1 cellular context compared by ENCODE assay signal in the genomic region with DNA sequence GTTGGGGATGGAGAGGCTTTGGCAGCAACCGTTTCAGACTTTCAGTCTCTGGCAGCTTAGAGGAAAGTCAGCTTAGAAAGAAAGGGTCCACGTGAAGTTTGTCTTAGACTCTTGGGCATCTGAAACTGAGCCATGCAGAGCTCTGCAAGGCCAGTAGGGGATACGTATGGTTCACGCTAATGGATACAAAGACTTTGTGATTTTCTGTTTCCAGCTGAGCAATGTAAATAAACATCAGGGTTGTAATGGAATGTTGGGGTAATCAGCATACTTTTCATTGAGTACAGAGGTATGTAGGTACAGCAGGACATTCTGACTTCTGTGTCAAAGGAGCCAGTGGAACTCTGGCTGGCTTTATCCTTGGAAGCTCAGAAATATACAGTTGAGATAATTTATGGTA.
TF ChIP-seq lines count a peak whose summit lies in the region.

No MANE protein-coding gene starts in this region.

TF ChIP-seq in HepG2, 621 proteins besides CTCF, POLR2A, EP300 and RAD21 (continued from another document):
- TF ChIP-seq MAFK (conservative IDR thresholded peaks at IDR 0.05 in 1 of 2, IDR thresholded peaks at IDR 0.05 in 1 of 2; ENCODE audit: low read length in 2 of 2) (0 out of 4 replicates have a peak, but pooled peaks of 1 of the 2 experiments have one; percentile 1), ZC3H4 (CRISPR knock-in tag; IDR thresholded peaks at IDR 0.05; ENCODE audit: borderline replicate concordance) (no peak), GLI4 (CRISPR knock-in tag; IDR thresholded peaks at IDR 0.05; ENCODE audit: borderline replicate concordance) (no peak), NFRKB (IDR thresholded peaks at IDR 0.05) (no peak), HNF4G (IDR thresholded peaks at IDR 0.05; ENCODE audit: borderline replicate concordance, low read depth, low read length) (no peak), HNF4G (CRISPR knock-in tag; IDR thresholded peaks at IDR 0.05; ENCODE audit: borderline replicate concordance, low read depth) (no peak), FOXA1 (IDR thresholded peaks at IDR 0.05) (no peak), FOXA1 (CRISPR knock-in tag; IDR thresholded peaks at IDR 0.05) (0 out of 2 replicates have a peak, but pooled peaks have one; percentile 40), ZIK1 (CRISPR knock-in tag; IDR thresholded peaks at IDR 0.05; ENCODE audit: borderline replicate concordance, low read depth) (no peak), FOXA3 (CRISPR knock-in tag; IDR thresholded peaks at IDR 0.05) (peak; percentile 20; the same call in 1 of the 2 replicates), GTF3A (CRISPR knock-in tag; conservative IDR thresholded peaks at IDR 0.05) (no peak), CAMTA2 (CRISPR knock-in tag; IDR thresholded peaks at IDR 0.05; ENCODE audit: borderline replicate concordance) (no peak), TEAD3 (CRISPR knock-in tag; optimal IDR thresholded peaks at IDR 0.05; ENCODE audit: borderline replicate concordance) (peak; percentile 32), ZNF570 (CRISPR knock-in tag; IDR thresholded peaks at IDR 0.05; ENCODE audit: borderline replicate concordance) (no peak), YEATS4 (CRISPR knock-in tag; IDR thresholded peaks at IDR 0.05; ENCODE audit: borderline replicate concordance) (no peak), CHCHD3 (CRISPR knock-in tag; IDR thresholded peaks at IDR 0.05) (no peak), TBL1XR1 (IDR thresholded peaks at IDR 0.05; ENCODE audit: borderline replicate concordance, low read length, partially characterized antibody) (no peak), GATAD2A (CRISPR knock-in tag; IDR thresholded peaks at IDR 0.05) (no peak), ZNF558 (CRISPR knock-in tag; IDR thresholded peaks at IDR 0.05; ENCODE audit: borderline replicate concordance) (no peak), ZNF782 (CRISPR knock-in tag; IDR thresholded peaks at IDR 0.05; ENCODE audit: borderline replicate concordance) (no peak), FOXP1 (IDR thresholded peaks at IDR 0.05) (no peak), FOXP1 (CRISPR knock-in tag; IDR thresholded peaks at IDR 0.05) (0 out of 2 replicates have a peak, but pooled peaks have one; percentile 40), ZNF205 (CRISPR knock-in tag; IDR thresholded peaks at IDR 0.05) (no peak), ZNF768 (CRISPR knock-in tag; IDR thresholded peaks at IDR 0.05) (no peak), PITX1 (CRISPR knock-in tag; IDR thresholded peaks at IDR 0.05) (no peak), RNF2 (conservative IDR thresholded peaks at IDR 0.05; ENCODE audit: low read depth) (no peak), ZNF75D (CRISPR knock-in tag; IDR thresholded peaks at IDR 0.05; ENCODE audit: borderline replicate concordance) (no peak)
- TF ChIP-seq, protein P1, sequence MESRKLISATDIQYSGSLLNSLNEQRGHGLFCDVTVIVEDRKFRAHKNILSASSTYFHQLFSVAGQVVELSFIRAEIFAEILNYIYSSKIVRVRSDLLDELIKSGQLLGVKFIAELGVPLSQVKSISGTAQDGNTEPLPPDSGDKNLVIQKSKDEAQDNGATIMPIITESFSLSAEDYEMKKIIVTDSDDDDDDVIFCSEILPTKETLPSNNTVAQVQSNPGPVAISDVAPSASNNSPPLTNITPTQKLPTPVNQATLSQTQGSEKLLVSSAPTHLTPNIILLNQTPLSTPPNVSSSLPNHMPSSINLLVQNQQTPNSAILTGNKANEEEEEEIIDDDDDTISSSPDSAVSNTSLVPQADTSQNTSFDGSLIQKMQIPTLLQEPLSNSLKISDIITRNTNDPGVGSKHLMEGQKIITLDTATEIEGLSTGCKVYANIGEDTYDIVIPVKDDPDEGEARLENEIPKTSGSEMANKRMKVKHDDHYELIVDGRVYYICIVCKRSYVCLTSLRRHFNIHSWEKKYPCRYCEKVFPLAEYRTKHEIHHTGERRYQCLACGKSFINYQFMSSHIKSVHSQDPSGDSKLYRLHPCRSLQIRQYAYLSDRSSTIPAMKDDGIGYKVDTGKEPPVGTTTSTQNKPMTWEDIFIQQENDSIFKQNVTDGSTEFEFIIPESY (CRISPR knock-in tag; IDR thresholded peaks at IDR 0.05): peak; percentile 87
- TF ChIP-seq, protein P2, sequence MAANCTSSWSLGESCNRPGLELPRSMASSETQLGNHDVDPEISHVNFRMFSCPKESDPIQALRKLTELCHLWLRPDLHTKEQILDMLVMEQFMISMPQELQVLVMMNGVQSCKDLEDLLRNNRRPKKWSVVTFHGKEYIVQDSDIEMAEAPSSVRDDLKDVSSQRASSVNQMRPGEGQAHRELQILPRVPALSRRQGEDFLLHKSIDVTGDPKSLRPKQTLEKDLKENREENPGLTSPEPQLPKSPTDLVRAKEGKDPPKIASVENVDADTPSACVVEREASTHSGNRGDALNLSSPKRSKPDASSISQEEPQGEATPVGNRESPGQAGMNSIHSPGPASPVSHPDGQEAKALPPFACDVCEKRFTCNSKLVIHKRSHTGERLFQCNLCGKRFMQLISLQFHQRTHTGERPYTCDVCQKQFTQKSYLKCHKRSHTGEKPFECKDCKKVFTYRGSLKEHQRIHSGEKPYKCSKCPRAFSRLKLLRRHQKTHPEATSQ (CRISPR knock-in tag; IDR thresholded peaks at IDR 0.05; ENCODE audit: borderline replicate concordance): no peak
- TF ChIP-seq, protein P3, sequence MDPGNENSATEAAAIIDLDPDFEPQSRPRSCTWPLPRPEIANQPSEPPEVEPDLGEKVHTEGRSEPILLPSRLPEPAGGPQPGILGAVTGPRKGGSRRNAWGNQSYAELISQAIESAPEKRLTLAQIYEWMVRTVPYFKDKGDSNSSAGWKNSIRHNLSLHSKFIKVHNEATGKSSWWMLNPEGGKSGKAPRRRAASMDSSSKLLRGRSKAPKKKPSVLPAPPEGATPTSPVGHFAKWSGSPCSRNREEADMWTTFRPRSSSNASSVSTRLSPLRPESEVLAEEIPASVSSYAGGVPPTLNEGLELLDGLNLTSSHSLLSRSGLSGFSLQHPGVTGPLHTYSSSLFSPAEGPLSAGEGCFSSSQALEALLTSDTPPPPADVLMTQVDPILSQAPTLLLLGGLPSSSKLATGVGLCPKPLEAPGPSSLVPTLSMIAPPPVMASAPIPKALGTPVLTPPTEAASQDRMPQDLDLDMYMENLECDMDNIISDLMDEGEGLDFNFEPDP (CRISPR knock-in tag; conservative IDR thresholded peaks at IDR 0.05): no peak
- TF ChIP-seq, protein P4, sequence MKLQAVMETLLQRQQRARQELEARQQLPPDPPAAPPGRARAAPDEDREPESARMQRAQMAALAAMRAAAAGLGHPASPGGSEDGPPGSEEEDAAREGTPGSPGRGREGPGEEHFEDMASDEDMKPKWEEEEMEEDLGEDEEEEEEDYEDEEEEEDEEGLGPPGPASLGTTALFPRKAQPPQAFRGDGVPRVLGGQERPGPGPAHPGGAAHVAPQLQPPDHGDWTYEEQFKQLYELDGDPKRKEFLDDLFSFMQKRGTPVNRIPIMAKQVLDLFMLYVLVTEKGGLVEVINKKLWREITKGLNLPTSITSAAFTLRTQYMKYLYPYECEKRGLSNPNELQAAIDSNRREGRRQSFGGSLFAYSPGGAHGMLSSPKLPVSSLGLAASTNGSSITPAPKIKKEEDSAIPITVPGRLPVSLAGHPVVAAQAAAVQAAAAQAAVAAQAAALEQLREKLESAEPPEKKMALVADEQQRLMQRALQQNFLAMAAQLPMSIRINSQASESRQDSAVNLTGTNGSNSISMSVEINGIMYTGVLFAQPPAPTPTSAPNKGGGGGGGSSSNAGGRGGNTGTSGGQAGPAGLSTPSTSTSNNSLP (IDR thresholded peaks at IDR 0.05; ENCODE audit: low read depth, low read length): peak; percentile 51
